ENCODE assay signal across 22 cellular contexts in the genomic region with DNA sequence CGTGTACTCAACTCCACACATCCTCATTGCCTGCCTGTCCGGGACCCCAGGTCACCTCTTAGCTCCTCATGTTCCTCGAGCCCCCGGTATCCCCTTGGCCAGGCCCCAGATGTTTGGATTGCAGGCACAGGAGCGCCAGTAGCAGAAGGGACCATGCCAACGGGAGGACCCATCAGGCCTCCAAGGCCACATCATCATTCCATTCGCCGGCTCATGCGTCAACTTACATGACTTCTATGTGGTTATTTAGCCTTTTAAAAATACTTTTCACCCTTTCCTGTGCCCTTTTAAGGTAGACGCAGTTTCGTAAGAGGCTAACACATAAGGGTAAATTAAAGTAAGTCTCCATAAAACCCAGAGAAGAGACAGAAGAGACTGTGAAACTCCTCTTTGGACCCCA.
DNase-seq lines count a peak whose midpoint lies in the region; ATAC-seq and TF ChIP-seq lines count a peak whose summit lies in the region.
"Had no signal": no experiment of that assay in that cellular context is flagged by ENCODE, and none has a peak within 500 bp of the region (broad histone marks: within the 10 kb centered on the region; RNA-seq: fewer than 3 reads in every experiment).

No MANE protein-coding gene starts in this region.

- H3K27me3 ChIP-seq in left ventricle myocardium inferior (ENCODE audit: low read depth) (no peaks in the 10 kb centered on the region), heart left ventricle (no peaks in the 10 kb centered on the region), mesenchymal stem cell (ENCODE audit: control insufficient read depth in 1 of 2, insufficient read depth in 1 of 2, low read length in 2 of 2) (no peaks in the 10 kb centered on the region), ovary (no peaks in the 10 kb centered on the region)

- H3K4me2 ChIP-seq in mesenchymal stem cell (ENCODE audit: low read length, poor library complexity, severe bottlenecking) = no peak overlapping the region
- H3K4me2 ChIP-seq: GM23338, KMS-11 had no signal

- H4K91ac ChIP-seq in mesenchymal stem cell (ENCODE audit: low read length) = peak overlapping the region; percentile 55

- no peak overlapping the region for H2BK5ac ChIP-seq in mesenchymal stem cell (ENCODE audit: low read depth, low read length, poor library complexity, severe bottlenecking)

- H3K79me1 ChIP-seq in mesenchymal stem cell (replicated peaks; ENCODE audit: low read length, poor library complexity, severe bottlenecking) = no peaks in the 10 kb centered on the region

- H3K9ac ChIP-seq in mesenchymal stem cell (ENCODE audit: low read length) = peak overlapping the region; percentile 70
- H3K9ac ChIP-seq: BLaER1 treated with 17β-estradiol and CSF1 and Interleukin-3, amounts not matched to agents 10 nM and 100 nM; KMS-11 had no signal

- DNase-seq in left ventricle myocardium inferior (no peak), heart left ventricle (no peak), mesenchymal stem cell (no peak), sciatic nerve (ENCODE audit: low spot score) (no peak), 8988T (no peak), NCI-H1105 treated with DMSO at 0.1 percent for 48 hours (lab: John Stamatoyannopoulos, UW) (no peak), ovary (no peak)
- DNase-seq: Calu3; CD8-positive, alpha-beta T cell; GF-D8; HCEC 1CT; MV-4-11; NCI-H1417; NCI-H187; NCI-H2107; NCI-H510A; NCI-H748 treated with DMSO at 0.1 percent for 48 hours had no signal

- TF ChIP-seq POLR2A in heart left ventricle (IDR thresholded peaks at IDR 0.05) (no peak), ovary (IDR thresholded peaks at IDR 0.05) (no peak)

- H3K36me3 ChIP-seq in left ventricle myocardium inferior = no peaks in the 10 kb centered on the region
- H3K36me3 ChIP-seq in heart left ventricle = no peaks in the 10 kb centered on the region
- peaks cover 0 to 2% of the 10 kb centered on the region in 2 experiments for H3K36me3 ChIP-seq in mesenchymal stem cell (ENCODE audit: control insufficient read depth in 1 of 2, insufficient read depth in 2 of 2, low read depth in 1 of 2, low read length in 2 of 2)
- no peaks in the 10 kb centered on the region for H3K36me3 ChIP-seq in ovary
- H3K36me3 ChIP-seq: BLaER1 treated with 17β-estradiol and CSF1 and Interleukin-3, amounts not matched to agents 10 nM and 100 nM had no signal

- no peak for TF ChIP-seq EP300 in ovary (IDR thresholded peaks at IDR 0.05)

- H3K23ac ChIP-seq in mesenchymal stem cell (ENCODE audit: low read length in 2 of 2) = no peak overlapping the region

- H3K27ac ChIP-seq in left ventricle myocardium inferior (replicated peaks) (peak overlapping the region; percentile 15), heart left ventricle (no peak overlapping the region), mesenchymal stem cell (ENCODE audit: low read length, poor library complexity, severe bottlenecking) (no peak overlapping the region), ovary (no peak overlapping the region)
- H3K27ac ChIP-seq: BLaER1 treated with 17β-estradiol and CSF1 and Interleukin-3, amounts not matched to agents 10 nM and 100 nM; HL-60; KMS-11 had no signal

- H3K4me3 ChIP-seq in left ventricle myocardium inferior (no peak overlapping the region), heart left ventricle (no peak overlapping the region), mesenchymal stem cell (ENCODE audit: insufficient read depth in 1 of 2, low read depth in 1 of 2, low read length in 2 of 2) (peak overlapping the region in 1 of 2 experiments; percentile 60), ovary (no peak overlapping the region)
- H3K4me3 ChIP-seq: BLaER1 treated with 17β-estradiol and CSF1 and Interleukin-3, amounts not matched to agents 10 nM and 100 nM; GM12878; GM23338 had no signal

- no peak overlapping the region for H4K8ac ChIP-seq in mesenchymal stem cell (ENCODE audit: low read length)

- no peak overlapping the region for H3K18ac ChIP-seq in mesenchymal stem cell (ENCODE audit: low read depth in 1 of 2, low read length in 2 of 2)

- no peak overlapping the region for H3K14ac ChIP-seq in mesenchymal stem cell (ENCODE audit: low read length in 2 of 2)

- intact Hi-C loops in left ventricle myocardium inferior (cut with micrococcal nuclease) (no loop called here), heart left ventricle (cut with DNase I) (no loop called here), sciatic nerve (cut with DNase I) (no loop called here), ovary (cut with DNase I) (no loop called here)

- H2AK5ac ChIP-seq in mesenchymal stem cell (ENCODE audit: low read length, severe bottlenecking) = no peak overlapping the region

- no peaks in the 10 kb centered on the region for H3K9me3 ChIP-seq in left ventricle myocardium inferior (replicated peaks)
- H3K9me3 ChIP-seq in heart left ventricle = no peaks in the 10 kb centered on the region
- H3K9me3 ChIP-seq in mesenchymal stem cell (ENCODE audit: control insufficient read depth, low read length) = no peaks in the 10 kb centered on the region
- H3K9me3 ChIP-seq in ovary = no peaks in the 10 kb centered on the region

- no peak overlapping the region for H3K4ac ChIP-seq in mesenchymal stem cell (ENCODE audit: low read depth in 1 of 2, low read length in 2 of 2)

- H3K4me1 ChIP-seq in left ventricle myocardium inferior (peaks cover 9% of the 10 kb centered on the region), heart left ventricle (peaks cover 0 to 9% (median 0%) of the 10 kb centered on the region in 12 donors), mesenchymal stem cell (ENCODE audit: control insufficient read depth, insufficient read depth, low read depth, low read length) (peaks cover 2% of the 10 kb centered on the region), ovary (ENCODE audit: insufficient read depth) (peaks cover 2% of the 10 kb centered on the region)

- no peak for TF ChIP-seq CTCF in left ventricle myocardium inferior (IDR thresholded peaks at IDR 0.05; ENCODE audit: borderline replicate concordance)
- no peak for TF ChIP-seq CTCF in heart left ventricle (IDR thresholded peaks at IDR 0.05)
- TF ChIP-seq CTCF in ovary (IDR thresholded peaks at IDR 0.05) = no peak

- ATAC-seq in heart left ventricle = no peak
- peak; percentile 79 for ATAC-seq in sciatic nerve
- ATAC-seq: CD8-positive, alpha-beta T cell; GM23338 had no signal

- no peak overlapping the region for H2BK12ac ChIP-seq in mesenchymal stem cell (ENCODE audit: low read length in 2 of 2)

- 93 to 94% (median 94%) methylated on average over 11 of the region's 11 CpGs for WGBS in heart left ventricle, 4 donors
- WGBS in mesenchymal stem cell = 94% methylated on average over 8 of the region's 11 CpGs
- 91 to 96% (median 94%) methylated on average over 11 of the region's 11 CpGs for WGBS in ovary, 3 donors

- no peak overlapping the region for H2BK15ac ChIP-seq in mesenchymal stem cell (ENCODE audit: low read depth, poor library complexity, severe bottlenecking)

- no peak overlapping the region for H2AFZ ChIP-seq in mesenchymal stem cell (ENCODE audit: low read depth, low read length)
- H2AFZ ChIP-seq: GM23338 had no signal

- H2BK120ac ChIP-seq in mesenchymal stem cell (ENCODE audit: low read depth, low read length) = no peak overlapping the region
